Comparison of ENCODE assay signal across 1 cellular context in the genomic region with DNA sequence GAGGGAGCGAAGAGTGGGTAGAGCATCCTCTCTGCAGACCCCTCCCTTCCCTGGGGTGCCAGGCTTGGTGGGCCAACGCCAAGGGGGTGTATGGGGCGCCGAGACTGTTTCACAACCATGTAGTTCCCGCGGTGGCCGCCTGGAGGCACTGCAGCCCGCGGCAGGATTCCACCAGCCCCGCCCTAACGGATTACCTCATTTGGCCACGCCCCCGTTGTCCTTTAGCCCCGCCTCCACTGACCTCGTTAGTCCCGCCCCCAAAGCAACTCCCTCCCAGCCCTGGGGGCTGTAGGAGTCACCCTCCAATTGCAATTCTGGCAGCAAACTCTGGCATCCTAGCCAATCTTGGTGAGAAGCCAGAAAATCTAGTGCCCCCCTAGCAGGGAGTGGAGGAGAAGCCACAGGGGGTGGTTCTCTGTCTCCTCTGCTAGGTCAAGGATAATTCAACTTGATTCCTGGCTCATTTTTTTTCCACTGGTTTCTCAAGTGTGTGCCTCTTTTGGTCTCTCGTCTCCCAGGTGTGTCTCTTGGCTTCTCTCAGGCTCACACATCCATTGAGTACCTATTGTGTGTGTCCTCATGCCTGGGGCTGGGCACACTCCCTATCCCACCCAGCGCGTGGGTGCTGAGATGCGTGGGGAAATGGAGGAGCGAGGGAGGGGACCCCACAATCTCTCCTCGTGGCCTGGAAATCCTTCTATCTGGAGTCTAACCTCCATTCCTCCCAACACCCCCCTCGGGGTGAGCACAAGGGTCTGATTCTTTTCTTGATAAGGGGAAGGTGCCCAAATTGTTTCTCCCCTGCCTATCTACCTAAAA.
A peak's percentile ranks its signal among the peaks of the same experiment; 100 is the strongest.
TF ChIP-seq lines count a peak whose summit lies in the region.

No MANE protein-coding gene starts in this region.

TF ChIP-seq in H1, 55 proteins besides CTCF, POLR2A, EP300 and RAD21:
- TF ChIP-seq JUND (IDR thresholded peaks at IDR 0.05; ENCODE audit: low read length) (peak; percentile 75), RBBP5 (IDR thresholded peaks at IDR 0.05; ENCODE audit: borderline replicate concordance, low read depth, low read length) (no peak), NRF1 (IDR thresholded peaks at IDR 0.05; ENCODE audit: low read depth, low read length) (no peak), TEAD4 (IDR thresholded peaks at IDR 0.05; ENCODE audit: low read depth, low read length) (peak; percentile 31; the same call in 1 of the 2 replicates), CEBPB (IDR thresholded peaks at IDR 0.05; ENCODE audit: low read depth, low read length) (peak; percentile 90), SAP30 (IDR thresholded peaks at IDR 0.05; ENCODE audit: insufficient read depth, insufficient replicate concordance, low read length) (no peak), ATF2 (IDR thresholded peaks at IDR 0.05; ENCODE audit: low read length) (peak; percentile 94), SP1 (IDR thresholded peaks at IDR 0.05; ENCODE audit: low read depth, low read length) (peak; percentile 89), SP4 (IDR thresholded peaks at IDR 0.05; ENCODE audit: low read length) (peak; percentile 81; the same call in 1 of the 2 replicates), CHD1 (IDR thresholded peaks at IDR 0.05; ENCODE audit: low read depth, low read length) (no peak), CREB1 (IDR thresholded peaks at IDR 0.05) (peak; percentile 44; the same call in 1 of the 2 replicates), SRF (IDR thresholded peaks at IDR 0.05; ENCODE audit: low read depth, low read length) (peak; percentile 44; the same call in 1 of the 2 replicates), TBP (IDR thresholded peaks at IDR 0.05; ENCODE audit: low read depth, low read length) (peak; percentile 42), FOSL1 (IDR thresholded peaks at IDR 0.05; ENCODE audit: insufficient read depth, low read depth, low read length) (no peak)
- TF ChIP-seq, protein P1, sequence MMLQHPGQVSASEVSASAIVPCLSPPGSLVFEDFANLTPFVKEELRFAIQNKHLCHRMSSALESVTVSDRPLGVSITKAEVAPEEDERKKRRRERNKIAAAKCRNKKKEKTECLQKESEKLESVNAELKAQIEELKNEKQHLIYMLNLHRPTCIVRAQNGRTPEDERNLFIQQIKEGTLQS (IDR thresholded peaks at IDR 0.05; ENCODE audit: insufficient read depth, low read depth, low read length), result 0 out of 2 replicates have a peak, but pooled peaks have one; percentile 8
- TF ChIP-seq, protein P2, sequence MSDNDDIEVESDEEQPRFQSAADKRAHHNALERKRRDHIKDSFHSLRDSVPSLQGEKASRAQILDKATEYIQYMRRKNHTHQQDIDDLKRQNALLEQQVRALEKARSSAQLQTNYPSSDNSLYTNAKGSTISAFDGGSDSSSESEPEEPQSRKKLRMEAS (IDR thresholded peaks at IDR 0.05), result 0 out of 2 replicates have a peak, but pooled peaks have one; percentile 12
